Comparison of ENCODE assay signal across 23 cellular contexts in the genomic region with DNA sequence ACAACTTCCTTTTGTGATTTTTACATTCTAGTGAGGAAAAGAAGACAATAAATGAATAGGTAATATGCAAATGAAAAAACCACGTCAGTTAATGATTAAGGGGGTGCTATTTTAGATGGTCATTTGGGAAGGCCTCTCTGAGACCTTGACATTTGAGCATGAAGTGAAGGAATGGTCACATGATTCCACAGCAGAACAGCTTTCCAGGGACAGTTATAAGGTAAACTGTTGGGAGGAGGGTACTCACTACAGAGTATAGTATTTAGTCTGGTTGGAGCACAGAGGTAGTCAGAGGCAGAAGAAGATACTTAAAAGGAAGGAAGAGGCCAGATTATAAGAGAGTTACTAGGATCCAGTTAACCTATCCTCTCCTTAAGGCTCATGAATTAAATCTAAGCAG.
"Had no signal": no experiment of that assay in that cellular context is flagged by ENCODE, and none has a peak within 500 bp of the region (broad histone marks: within the 10 kb centered on the region; RNA-seq: fewer than 3 reads in every experiment).

No MANE protein-coding gene starts in this region.

- ATAC-seq: activated CD8-positive, alpha-beta T cell treated with anti-CD3 and anti-CD28 coated beads, Interleukin-2, amount 10 ng/mL, durations not matched to agents 7 days and 5 days; activated naive CD8-positive, alpha-beta T cell treated with anti-CD3 and anti-CD28 coated beads, Interleukin-2, amount 50 U/mL, for 24 hours; body of pancreas; K562 had no signal

- H3K4me1 Mint-ChIP-seq: activated naive CD8-positive, alpha-beta T cell treated with anti-CD3 and anti-CD28 coated beads, Interleukin-2, amount 50 U/mL, for 24 hours had no signal

- H3K27me3 ChIP-seq: ascending aorta, body of pancreas, Peyer's patch had no signal

- FAIRE-seq: K562 had no signal

- H3K27me3 Mint-ChIP-seq: activated naive CD8-positive, alpha-beta T cell treated with anti-CD3 and anti-CD28 coated beads, Interleukin-2, amount 50 U/mL, for 24 hours had no signal

- DNase-seq: activated CD4-positive, alpha-beta T cell treated with anti-CD3 and anti-CD28 coated beads for 48 hours; activated CD4-positive, alpha-beta T cell treated with anti-CD3 and anti-CD28 coated beads, Interleukin-2, amount 50 U/mL, for 4 hours; activated CD4-positive, CD25-positive, alpha-beta regulatory T cell treated with anti-CD3 and anti-CD28 coated beads, Interleukin-2, amount 50 U/mL, for 72 hours; activated CD8-positive, alpha-beta memory T cell treated with anti-CD3 and anti-CD28 coated beads, Interleukin-2, amount 50 U/mL, for 48 hours; activated CD8-positive, alpha-beta T cell treated with anti-CD3 and anti-CD28 coated beads, Interleukin-2, amount 10 ng/mL, durations not matched to agents 7 days and 5 days; activated naive CD4-positive, alpha-beta T cell treated with anti-CD3 and anti-CD28 coated beads, Interleukin-2, amount 50 U/mL, for 16 hours; activated naive CD8-positive, alpha-beta T cell treated with anti-CD3 and anti-CD28 coated beads, Interleukin-2, amount 50 U/mL, for 24 hours; activated T-cell treated with anti-CD3 and anti-CD28 coated beads, Interleukin-2, amount 50 U/mL, for 1 hour; amniotic stem cell; body of pancreas; Karpas-422; MM.1S; NCI-H1105; NCI-H1436; NCI-H1694 treated with DMSO at 0.1 percent for 48 hours; NCI-H2029 treated with DMSO at 0.1 percent for 48 hours; NCI-H446; NCI-H524; Peyer's patch; SHP77 treated with DMSO at 0.1 percent for 48 hours had no signal

- H3K9me3 ChIP-seq: ascending aorta, body of pancreas, Peyer's patch had no signal

- H3K9me3 Mint-ChIP-seq: activated naive CD8-positive, alpha-beta T cell treated with anti-CD3 and anti-CD28 coated beads, Interleukin-2, amount 50 U/mL, for 24 hours; T-helper 1 cell treated with Interleukin-12 subunit alpha and Interleukin-12 subunit beta and Interleukin-4 antibody, amounts not matched to agents 30 μg/mL and 1 μg/mL, for 36 hours had no signal

- H3K4me3 Mint-ChIP-seq: activated CD8-positive, alpha-beta T cell treated with anti-CD3 and anti-CD28 coated beads, Interleukin-2, amount 10 ng/mL, durations not matched to agents 7 days and 5 days; activated naive CD8-positive, alpha-beta T cell treated with anti-CD3 and anti-CD28 coated beads, Interleukin-2, amount 50 U/mL, for 24 hours; T-helper 1 cell treated with Interleukin-12 subunit alpha and Interleukin-12 subunit beta and Interleukin-4 antibody, amounts not matched to agents 30 μg/mL and 1 μg/mL, for 36 hours had no signal

- H3K27ac Mint-ChIP-seq: activated CD8-positive, alpha-beta T cell treated with anti-CD3 and anti-CD28 coated beads, Interleukin-2, amount 10 ng/mL, durations not matched to agents 7 days and 5 days; activated naive CD8-positive, alpha-beta T cell treated with anti-CD3 and anti-CD28 coated beads, Interleukin-2, amount 50 U/mL, for 24 hours; T-helper 1 cell treated with Interleukin-12 subunit alpha and Interleukin-12 subunit beta and Interleukin-4 antibody, amounts not matched to agents 30 μg/mL and 1 μg/mL, for 36 hours had no signal

- H3K4me3 ChIP-seq: ascending aorta, body of pancreas, K562, Peyer's patch had no signal

- H3K27ac ChIP-seq: ascending aorta, body of pancreas, Peyer's patch had no signal

- H3K4me1 ChIP-seq: ascending aorta, Peyer's patch had no signal
